ENCODE assay signal across 19 cellular contexts in genomic region chr1:42886800-42887199, GRCh38.
"Had no signal": no experiment of that assay in that cellular context is flagged by ENCODE, and none has a peak within 500 bp of the region (broad histone marks: within the 10 kb centered on the region; RNA-seq: fewer than 3 reads in every experiment).

No MANE protein-coding gene starts in this region.

- H3K36me3 ChIP-seq: brain microvascular endothelial cell, colonic mucosa, ovary, sigmoid colon, thoracic aorta, upper lobe of right lung, WERI-Rb-1 had no signal

- H3K9me3 ChIP-seq: colonic mucosa, ovary, psoas muscle, sigmoid colon, thoracic aorta, upper lobe of right lung had no signal

- H3K4me3 ChIP-seq: colonic mucosa, ovary, psoas muscle, sigmoid colon, thoracic aorta, upper lobe of right lung had no signal

- ATAC-seq: psoas muscle; stimulated activated naive B cell treated with anti-CD40 and anti-IgM and Interleukin-4, amounts not matched to agents 10 μg/mL and 1 μg/mL and 100 μg/mL, for 72 hours; upper lobe of right lung had no signal

- DNase-seq: activated CD4-positive, alpha-beta T cell treated with anti-CD3 and anti-CD28 coated beads for 1 hour; activated CD8-positive, alpha-beta memory T cell treated with anti-CD3 and anti-CD28 coated beads for 24 hours; activated CD8-positive, alpha-beta memory T cell treated with anti-CD3 and anti-CD28 coated beads, Interleukin-2, amount 50 U/mL, for 48 hours; activated effector memory CD4-positive, alpha-beta T cell treated with Interleukin-2 at 50 U/mL for 16 hours; activated naive CD4-positive, alpha-beta T cell treated with anti-CD3 and anti-CD28 coated beads, Interleukin-2, amount 50 U/mL, for 16 hours; activated T-cell treated with anti-CD3 and anti-CD28 coated beads, Interleukin-2, amount 50 U/mL, for 48 hours; aorta; brain microvascular endothelial cell; central memory CD4-positive, alpha-beta T cell; colonic mucosa; psoas muscle; sigmoid colon; stimulated activated CD4-positive, alpha-beta T cell treated with anti-CD3 and anti-CD28 coated beads, Interleukin-4, amount 100 ng/mL, for 4 hours; stimulated activated naive B cell treated with anti-CD40 and anti-IgM and Interleukin-4, amounts not matched to agents 10 μg/mL and 1 μg/mL and 100 μg/mL, for 72 hours; upper lobe of right lung; WERI-Rb-1 had no signal

- FAIRE-seq: frontal cortex had no signal

- H3K4me1 ChIP-seq: colonic mucosa, psoas muscle, sigmoid colon, upper lobe of right lung had no signal

- H3K27ac ChIP-seq: brain microvascular endothelial cell, colonic mucosa, ovary, psoas muscle, sigmoid colon, thoracic aorta, upper lobe of right lung, WERI-Rb-1 had no signal

- H3K27me3 ChIP-seq: brain microvascular endothelial cell, colonic mucosa, ovary, sigmoid colon, upper lobe of right lung had no signal
